In genomic region chr4:171751538-171751937, GRCh38 we compare ENCODE assay signal across 27 cellular contexts.
"Had no signal": no experiment of that assay in that cellular context is flagged by ENCODE, and none has a peak within 500 bp of the region (broad histone marks: within the 10 kb centered on the region; RNA-seq: fewer than 3 reads in every experiment).

No MANE protein-coding gene starts in this region.

- H3K9me3 ChIP-seq: stomach, suprapubic skin, testis, thoracic aorta, thyroid gland, tibial artery, tibial nerve, transverse colon, upper lobe of left lung, upper lobe of right lung, uterus, vagina had no signal

- H3K27ac ChIP-seq: stomach, suprapubic skin, testis, thoracic aorta, thyroid gland, tibial artery, tibial nerve, transverse colon, upper lobe of left lung, upper lobe of right lung, uterus, vagina had no signal

- ATAC-seq: stimulated activated effector memory CD8-positive, alpha-beta T cell treated with anti-CD3 and anti-CD28 coated beads, Interleukin-12 subunit alpha, Interleukin-12 subunit beta, amount 100 ng/mL, for 72 hours; stimulated activated memory B cell treated with anti-CD40 and anti-IgM and Interleukin-4, amounts not matched to agents 10 μg/mL and 1 μg/mL and 100 μg/mL, for 72 hours; stimulated activated naive B cell treated with anti-CD40 and anti-IgM and Interleukin-4, amounts not matched to agents 10 μg/mL and 1 μg/mL and 100 μg/mL, for 72 hours; stimulated activated naive CD8-positive, alpha-beta T cell treated with anti-CD3 and anti-CD28 coated beads, Interleukin-15, amount 100 ng/mL, for 72 hours; stimulated activated naive CD8-positive, alpha-beta T cell treated with anti-CD3 and anti-CD28 coated beads, Interleukin-15, Interleukin-2, amounts not matched to agents 100 U/mL and 50 U/mL, for 24 hours; upper lobe of right lung had no signal

- H3K4me1 ChIP-seq: stomach, suprapubic skin, testis, thyroid gland, tibial artery, tibial nerve, transverse colon, upper lobe of left lung, upper lobe of right lung, uterus, vagina had no signal

- H3K4me3 ChIP-seq: stomach, suprapubic skin, testis, thoracic aorta, thyroid gland, tibial artery, tibial nerve, transverse colon, upper lobe of left lung, upper lobe of right lung, uterus, vagina had no signal

- H3K27me3 ChIP-seq: stomach, suprapubic skin, testis, thyroid gland, tibial artery, tibial nerve, transverse colon, upper lobe of left lung, upper lobe of right lung, uterus, vagina had no signal

- DNase-seq: stimulated activated CD4-positive, alpha-beta T cell treated with anti-CD3 and anti-CD28 coated beads, Interleukin-2, amount 100 ng/mL, for 48 hours; stimulated activated CD4-positive, alpha-beta T cell treated with anti-CD3 and anti-CD28 coated beads, Interleukin-4, amount 100 ng/mL, for 1 hour; stimulated activated CD4-positive, alpha-beta T cell treated with anti-CD3 and anti-CD28 coated beads, Interleukin-4, amount 100 ng/mL, for 24 hours; stimulated activated CD4-positive, alpha-beta T cell treated with anti-CD3 and anti-CD28 coated beads, Interleukin-4, amount 100 ng/mL, for 4 hours; stimulated activated CD8-positive, alpha-beta memory T cell treated with anti-CD3 and anti-CD28 coated beads, Interleukin-4, amount 100 ng/mL, for 48 hours; stimulated activated naive B cell treated with anti-CD40 and anti-IgM and Interleukin-4, amounts not matched to agents 10 μg/mL and 1 μg/mL and 100 μg/mL, for 72 hours; stimulated activated naive CD4-positive, alpha-beta T cell; stimulated activated naive CD4-positive, alpha-beta T cell treated with Interleukin-2 at 50 U/mL for 16 hours; stimulated activated naive CD8-positive, alpha-beta T cell treated with anti-CD3 and anti-CD28 coated beads, Interleukin-15, amount 100 ng/mL, for 72 hours; stimulated activated naive CD8-positive, alpha-beta T cell treated with anti-CD3 and anti-CD28 coated beads, Interleukin-15, Interleukin-2, amounts not matched to agents 100 U/mL and 50 U/mL, for 24 hours; stomach; substantia nigra; testis; thyroid gland; tibial artery; transverse colon; trophoblast cell; upper lobe of left lung; upper lobe of right lung; uterus had no signal

- H3K36me3 ChIP-seq: stomach, suprapubic skin, thoracic aorta, thyroid gland, tibial artery, tibial nerve, transverse colon, upper lobe of left lung, upper lobe of right lung, uterus, vagina had no signal

- FAIRE-seq: urothelium cell line had no signal
